2 cellular contexts compared by ENCODE assay signal in the genomic region with DNA sequence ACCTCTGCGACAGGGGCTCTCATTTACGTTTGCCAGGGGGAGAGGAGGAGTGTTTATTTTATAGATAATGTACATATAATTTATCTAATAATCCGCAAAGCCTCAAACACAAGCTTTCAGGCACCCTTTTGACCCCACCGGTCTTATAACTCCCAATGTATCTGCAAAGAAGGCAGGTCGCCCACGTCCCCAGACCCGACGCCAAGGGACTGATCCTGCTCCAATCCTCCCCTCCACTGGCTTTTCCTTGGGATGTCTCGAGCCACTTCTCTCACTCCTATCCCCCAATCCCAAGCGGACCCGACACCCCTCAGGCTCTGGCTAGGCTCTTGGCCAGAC.
TF ChIP-seq lines count a peak whose summit lies in the region.

No MANE protein-coding gene starts in this region.

TF ChIP-seq in HEK293, 187 proteins besides CTCF, POLR2A, EP300 and RAD21 (continued from another document):
- TF ChIP-seq, protein P1, sequence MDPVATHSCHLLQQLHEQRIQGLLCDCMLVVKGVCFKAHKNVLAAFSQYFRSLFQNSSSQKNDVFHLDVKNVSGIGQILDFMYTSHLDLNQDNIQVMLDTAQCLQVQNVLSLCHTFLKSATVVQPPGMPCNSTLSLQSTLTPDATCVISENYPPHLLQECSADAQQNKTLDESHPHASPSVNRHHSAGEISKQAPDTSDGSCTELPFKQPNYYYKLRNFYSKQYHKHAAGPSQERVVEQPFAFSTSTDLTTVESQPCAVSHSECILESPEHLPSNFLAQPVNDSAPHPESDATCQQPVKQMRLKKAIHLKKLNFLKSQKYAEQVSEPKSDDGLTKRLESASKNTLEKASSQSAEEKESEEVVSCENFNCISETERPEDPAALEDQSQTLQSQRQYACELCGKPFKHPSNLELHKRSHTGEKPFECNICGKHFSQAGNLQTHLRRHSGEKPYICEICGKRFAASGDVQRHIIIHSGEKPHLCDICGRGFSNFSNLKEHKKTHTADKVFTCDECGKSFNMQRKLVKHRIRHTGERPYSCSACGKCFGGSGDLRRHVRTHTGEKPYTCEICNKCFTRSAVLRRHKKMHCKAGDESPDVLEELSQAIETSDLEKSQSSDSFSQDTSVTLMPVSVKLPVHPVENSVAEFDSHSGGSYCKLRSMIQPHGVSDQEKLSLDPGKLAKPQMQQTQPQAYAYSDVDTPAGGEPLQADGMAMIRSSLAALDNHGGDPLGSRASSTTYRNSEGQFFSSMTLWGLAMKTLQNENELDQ (tag by site-specific recombination; IDR thresholded peaks at IDR 0.05; ENCODE audit: low read depth): no peak
- TF ChIP-seq, protein P2, sequence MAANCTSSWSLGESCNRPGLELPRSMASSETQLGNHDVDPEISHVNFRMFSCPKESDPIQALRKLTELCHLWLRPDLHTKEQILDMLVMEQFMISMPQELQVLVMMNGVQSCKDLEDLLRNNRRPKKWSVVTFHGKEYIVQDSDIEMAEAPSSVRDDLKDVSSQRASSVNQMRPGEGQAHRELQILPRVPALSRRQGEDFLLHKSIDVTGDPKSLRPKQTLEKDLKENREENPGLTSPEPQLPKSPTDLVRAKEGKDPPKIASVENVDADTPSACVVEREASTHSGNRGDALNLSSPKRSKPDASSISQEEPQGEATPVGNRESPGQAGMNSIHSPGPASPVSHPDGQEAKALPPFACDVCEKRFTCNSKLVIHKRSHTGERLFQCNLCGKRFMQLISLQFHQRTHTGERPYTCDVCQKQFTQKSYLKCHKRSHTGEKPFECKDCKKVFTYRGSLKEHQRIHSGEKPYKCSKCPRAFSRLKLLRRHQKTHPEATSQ (tag by site-specific recombination; IDR thresholded peaks at IDR 0.05): no peak

TF ChIP-seq in WTC11, 78 proteins besides CTCF, POLR2A, EP300 and RAD21 (continued from another document):
- TF ChIP-seq, protein P3, sequence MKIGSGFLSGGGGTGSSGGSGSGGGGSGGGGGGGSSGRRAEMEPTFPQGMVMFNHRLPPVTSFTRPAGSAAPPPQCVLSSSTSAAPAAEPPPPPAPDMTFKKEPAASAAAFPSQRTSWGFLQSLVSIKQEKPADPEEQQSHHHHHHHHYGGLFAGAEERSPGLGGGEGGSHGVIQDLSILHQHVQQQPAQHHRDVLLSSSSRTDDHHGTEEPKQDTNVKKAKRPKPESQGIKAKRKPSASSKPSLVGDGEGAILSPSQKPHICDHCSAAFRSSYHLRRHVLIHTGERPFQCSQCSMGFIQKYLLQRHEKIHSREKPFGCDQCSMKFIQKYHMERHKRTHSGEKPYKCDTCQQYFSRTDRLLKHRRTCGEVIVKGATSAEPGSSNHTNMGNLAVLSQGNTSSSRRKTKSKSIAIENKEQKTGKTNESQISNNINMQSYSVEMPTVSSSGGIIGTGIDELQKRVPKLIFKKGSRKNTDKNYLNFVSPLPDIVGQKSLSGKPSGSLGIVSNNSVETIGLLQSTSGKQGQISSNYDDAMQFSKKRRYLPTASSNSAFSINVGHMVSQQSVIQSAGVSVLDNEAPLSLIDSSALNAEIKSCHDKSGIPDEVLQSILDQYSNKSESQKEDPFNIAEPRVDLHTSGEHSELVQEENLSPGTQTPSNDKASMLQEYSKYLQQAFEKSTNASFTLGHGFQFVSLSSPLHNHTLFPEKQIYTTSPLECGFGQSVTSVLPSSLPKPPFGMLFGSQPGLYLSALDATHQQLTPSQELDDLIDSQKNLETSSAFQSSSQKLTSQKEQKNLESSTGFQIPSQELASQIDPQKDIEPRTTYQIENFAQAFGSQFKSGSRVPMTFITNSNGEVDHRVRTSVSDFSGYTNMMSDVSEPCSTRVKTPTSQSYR (CRISPR knock-in tag; IDR thresholded peaks at IDR 0.05): no peak
- no peak for TF ChIP-seq NR1H2 (CRISPR knock-in tag; IDR thresholded peaks at IDR 0.05)
- TF ChIP-seq, protein P4, sequence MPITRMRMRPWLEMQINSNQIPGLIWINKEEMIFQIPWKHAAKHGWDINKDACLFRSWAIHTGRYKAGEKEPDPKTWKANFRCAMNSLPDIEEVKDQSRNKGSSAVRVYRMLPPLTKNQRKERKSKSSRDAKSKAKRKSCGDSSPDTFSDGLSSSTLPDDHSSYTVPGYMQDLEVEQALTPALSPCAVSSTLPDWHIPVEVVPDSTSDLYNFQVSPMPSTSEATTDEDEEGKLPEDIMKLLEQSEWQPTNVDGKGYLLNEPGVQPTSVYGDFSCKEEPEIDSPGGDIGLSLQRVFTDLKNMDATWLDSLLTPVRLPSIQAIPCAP (CRISPR knock-in tag; IDR thresholded peaks at IDR 0.05): no peak
- TF ChIP-seq, protein P5, sequence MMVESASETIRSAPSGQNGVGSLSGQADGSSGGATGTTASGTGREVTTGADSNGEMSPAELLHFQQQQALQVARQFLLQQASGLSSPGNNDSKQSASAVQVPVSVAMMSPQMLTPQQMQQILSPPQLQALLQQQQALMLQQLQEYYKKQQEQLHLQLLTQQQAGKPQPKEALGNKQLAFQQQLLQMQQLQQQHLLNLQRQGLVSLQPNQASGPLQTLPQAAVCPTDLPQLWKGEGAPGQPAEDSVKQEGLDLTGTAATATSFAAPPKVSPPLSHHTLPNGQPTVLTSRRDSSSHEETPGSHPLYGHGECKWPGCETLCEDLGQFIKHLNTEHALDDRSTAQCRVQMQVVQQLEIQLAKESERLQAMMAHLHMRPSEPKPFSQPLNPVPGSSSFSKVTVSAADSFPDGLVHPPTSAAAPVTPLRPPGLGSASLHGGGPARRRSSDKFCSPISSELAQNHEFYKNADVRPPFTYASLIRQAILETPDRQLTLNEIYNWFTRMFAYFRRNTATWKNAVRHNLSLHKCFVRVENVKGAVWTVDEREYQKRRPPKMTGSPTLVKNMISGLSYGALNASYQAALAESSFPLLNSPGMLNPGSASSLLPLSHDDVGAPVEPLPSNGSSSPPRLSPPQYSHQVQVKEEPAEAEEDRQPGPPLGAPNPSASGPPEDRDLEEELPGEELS (CRISPR knock-in tag; IDR thresholded peaks at IDR 0.05): no peak
- TF ChIP-seq SMAD4 (CRISPR knock-in tag; IDR thresholded peaks at IDR 0.05): no peak
- no peak for TF ChIP-seq SOX15 (CRISPR knock-in tag; IDR thresholded peaks at IDR 0.05)
- TF ChIP-seq TEAD1 (CRISPR knock-in tag; IDR thresholded peaks at IDR 0.05): no peak
- TF ChIP-seq, protein P6, sequence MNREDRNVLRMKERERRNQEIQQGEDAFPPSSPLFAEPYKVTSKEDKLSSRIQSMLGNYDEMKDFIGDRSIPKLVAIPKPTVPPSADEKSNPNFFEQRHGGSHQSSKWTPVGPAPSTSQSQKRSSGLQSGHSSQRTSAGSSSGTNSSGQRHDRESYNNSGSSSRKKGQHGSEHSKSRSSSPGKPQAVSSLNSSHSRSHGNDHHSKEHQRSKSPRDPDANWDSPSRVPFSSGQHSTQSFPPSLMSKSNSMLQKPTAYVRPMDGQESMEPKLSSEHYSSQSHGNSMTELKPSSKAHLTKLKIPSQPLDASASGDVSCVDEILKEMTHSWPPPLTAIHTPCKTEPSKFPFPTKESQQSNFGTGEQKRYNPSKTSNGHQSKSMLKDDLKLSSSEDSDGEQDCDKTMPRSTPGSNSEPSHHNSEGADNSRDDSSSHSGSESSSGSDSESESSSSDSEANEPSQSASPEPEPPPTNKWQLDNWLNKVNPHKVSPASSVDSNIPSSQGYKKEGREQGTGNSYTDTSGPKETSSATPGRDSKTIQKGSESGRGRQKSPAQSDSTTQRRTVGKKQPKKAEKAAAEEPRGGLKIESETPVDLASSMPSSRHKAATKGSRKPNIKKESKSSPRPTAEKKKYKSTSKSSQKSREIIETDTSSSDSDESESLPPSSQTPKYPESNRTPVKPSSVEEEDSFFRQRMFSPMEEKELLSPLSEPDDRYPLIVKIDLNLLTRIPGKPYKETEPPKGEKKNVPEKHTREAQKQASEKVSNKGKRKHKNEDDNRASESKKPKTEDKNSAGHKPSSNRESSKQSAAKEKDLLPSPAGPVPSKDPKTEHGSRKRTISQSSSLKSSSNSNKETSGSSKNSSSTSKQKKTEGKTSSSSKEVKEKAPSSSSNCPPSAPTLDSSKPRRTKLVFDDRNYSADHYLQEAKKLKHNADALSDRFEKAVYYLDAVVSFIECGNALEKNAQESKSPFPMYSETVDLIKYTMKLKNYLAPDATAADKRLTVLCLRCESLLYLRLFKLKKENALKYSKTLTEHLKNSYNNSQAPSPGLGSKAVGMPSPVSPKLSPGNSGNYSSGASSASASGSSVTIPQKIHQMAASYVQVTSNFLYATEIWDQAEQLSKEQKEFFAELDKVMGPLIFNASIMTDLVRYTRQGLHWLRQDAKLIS (CRISPR knock-in tag; IDR thresholded peaks at IDR 0.05; ENCODE audit: borderline replicate concordance): no peak
- no peak for TF ChIP-seq ZNF121 (CRISPR knock-in tag; IDR thresholded peaks at IDR 0.05)
- TF ChIP-seq, protein P7, sequence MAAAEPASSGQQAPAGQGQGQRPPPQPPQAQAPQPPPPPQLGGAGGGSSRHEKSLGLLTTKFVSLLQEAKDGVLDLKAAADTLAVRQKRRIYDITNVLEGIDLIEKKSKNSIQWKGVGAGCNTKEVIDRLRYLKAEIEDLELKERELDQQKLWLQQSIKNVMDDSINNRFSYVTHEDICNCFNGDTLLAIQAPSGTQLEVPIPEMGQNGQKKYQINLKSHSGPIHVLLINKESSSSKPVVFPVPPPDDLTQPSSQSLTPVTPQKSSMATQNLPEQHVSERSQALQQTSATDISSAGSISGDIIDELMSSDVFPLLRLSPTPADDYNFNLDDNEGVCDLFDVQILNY (CRISPR knock-in tag; IDR thresholded peaks at IDR 0.05): no peak
- TF ChIP-seq, protein P8, sequence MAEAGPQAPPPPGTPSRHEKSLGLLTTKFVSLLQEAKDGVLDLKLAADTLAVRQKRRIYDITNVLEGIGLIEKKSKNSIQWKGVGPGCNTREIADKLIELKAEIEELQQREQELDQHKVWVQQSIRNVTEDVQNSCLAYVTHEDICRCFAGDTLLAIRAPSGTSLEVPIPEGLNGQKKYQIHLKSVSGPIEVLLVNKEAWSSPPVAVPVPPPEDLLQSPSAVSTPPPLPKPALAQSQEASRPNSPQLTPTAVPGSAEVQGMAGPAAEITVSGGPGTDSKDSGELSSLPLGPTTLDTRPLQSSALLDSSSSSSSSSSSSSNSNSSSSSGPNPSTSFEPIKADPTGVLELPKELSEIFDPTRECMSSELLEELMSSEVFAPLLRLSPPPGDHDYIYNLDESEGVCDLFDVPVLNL (CRISPR knock-in tag; IDR thresholded peaks at IDR 0.05; ENCODE audit: borderline replicate concordance, low read depth): no peak
- TF ChIP-seq TCF7 (CRISPR knock-in tag; IDR thresholded peaks at IDR 0.05; ENCODE audit: low read depth): no peak
- TF ChIP-seq SP1 (CRISPR knock-in tag; conservative IDR thresholded peaks at IDR 0.05): no peak
- TF ChIP-seq, protein P9, sequence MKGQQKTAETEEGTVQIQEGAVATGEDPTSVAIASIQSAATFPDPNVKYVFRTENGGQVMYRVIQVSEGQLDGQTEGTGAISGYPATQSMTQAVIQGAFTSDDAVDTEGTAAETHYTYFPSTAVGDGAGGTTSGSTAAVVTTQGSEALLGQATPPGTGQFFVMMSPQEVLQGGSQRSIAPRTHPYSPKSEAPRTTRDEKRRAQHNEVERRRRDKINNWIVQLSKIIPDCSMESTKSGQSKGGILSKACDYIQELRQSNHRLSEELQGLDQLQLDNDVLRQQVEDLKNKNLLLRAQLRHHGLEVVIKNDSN (CRISPR knock-in tag; IDR thresholded peaks at IDR 0.05): no peak
- TF ChIP-seq, protein P10, sequence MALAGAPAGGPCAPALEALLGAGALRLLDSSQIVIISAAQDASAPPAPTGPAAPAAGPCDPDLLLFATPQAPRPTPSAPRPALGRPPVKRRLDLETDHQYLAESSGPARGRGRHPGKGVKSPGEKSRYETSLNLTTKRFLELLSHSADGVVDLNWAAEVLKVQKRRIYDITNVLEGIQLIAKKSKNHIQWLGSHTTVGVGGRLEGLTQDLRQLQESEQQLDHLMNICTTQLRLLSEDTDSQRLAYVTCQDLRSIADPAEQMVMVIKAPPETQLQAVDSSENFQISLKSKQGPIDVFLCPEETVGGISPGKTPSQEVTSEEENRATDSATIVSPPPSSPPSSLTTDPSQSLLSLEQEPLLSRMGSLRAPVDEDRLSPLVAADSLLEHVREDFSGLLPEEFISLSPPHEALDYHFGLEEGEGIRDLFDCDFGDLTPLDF (CRISPR knock-in tag; IDR thresholded peaks at IDR 0.05): no peak
- TF ChIP-seq, protein P11, sequence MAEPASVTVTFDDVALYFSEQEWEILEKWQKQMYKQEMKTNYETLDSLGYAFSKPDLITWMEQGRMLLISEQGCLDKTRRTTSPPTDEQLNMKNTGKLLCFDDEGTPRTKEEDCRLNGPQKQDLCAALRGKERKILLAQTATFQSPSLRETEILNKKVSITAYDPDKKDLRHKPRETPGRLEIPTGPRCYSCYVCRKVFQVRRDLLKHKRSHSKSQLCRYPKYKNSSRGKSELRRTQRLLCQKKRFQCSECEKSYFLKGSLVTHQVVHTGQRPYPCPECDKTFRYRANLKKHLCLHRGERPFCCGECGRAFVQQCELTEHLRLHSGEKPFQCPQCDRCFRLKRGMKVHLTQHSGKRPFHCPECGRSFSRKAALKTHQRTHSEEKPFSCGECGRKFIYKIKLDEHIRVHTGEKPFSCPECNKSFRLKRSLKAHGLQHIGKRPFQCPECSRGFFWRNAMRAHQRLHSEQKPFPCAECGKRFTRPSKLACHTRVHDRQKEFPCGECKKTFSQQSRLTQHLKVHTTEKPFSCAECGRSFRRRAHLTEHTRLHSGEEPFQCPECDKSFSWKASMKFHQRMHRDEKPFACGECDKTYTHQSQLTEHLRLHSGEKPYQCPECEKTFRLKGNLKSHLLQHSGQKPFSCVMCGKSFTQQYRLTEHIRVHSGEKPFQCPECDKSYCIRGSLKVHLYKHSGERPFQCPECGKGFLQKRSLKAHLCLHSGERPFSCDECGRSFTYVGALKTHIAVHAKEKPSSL (CRISPR knock-in tag; conservative IDR thresholded peaks at IDR 0.05): no peak
- TF ChIP-seq, protein P12, sequence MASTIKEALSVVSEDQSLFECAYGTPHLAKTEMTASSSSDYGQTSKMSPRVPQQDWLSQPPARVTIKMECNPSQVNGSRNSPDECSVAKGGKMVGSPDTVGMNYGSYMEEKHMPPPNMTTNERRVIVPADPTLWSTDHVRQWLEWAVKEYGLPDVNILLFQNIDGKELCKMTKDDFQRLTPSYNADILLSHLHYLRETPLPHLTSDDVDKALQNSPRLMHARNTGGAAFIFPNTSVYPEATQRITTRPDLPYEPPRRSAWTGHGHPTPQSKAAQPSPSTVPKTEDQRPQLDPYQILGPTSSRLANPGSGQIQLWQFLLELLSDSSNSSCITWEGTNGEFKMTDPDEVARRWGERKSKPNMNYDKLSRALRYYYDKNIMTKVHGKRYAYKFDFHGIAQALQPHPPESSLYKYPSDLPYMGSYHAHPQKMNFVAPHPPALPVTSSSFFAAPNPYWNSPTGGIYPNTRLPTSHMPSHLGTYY (CRISPR knock-in tag; IDR thresholded peaks at IDR 0.05): no peak
- no peak for TF ChIP-seq NFE2L1 (CRISPR knock-in tag; IDR thresholded peaks at IDR 0.05)
